24 cellular contexts compared by ENCODE assay signal in the genomic region with DNA sequence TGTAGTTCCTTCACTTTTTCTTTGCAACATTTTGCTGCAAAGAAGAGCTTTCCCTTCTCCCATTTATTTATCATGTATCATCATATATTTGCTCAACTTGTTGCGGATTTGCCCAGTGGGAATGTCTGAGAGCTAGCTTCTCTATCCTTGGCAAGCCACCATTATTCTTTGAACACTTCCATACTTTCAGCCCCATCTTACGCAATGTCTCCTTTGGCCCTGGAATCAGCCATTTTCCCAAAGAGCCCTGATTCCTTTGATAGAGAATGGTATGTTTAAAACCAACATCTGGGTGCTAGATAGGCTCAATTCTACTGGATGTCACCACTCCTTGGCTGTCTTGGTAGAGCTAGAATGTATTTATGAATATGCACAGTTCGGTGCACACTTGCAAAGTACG.
"Had no signal": no experiment of that assay in that cellular context is flagged by ENCODE, and none has a peak within 500 bp of the region (broad histone marks: within the 10 kb centered on the region; RNA-seq: fewer than 3 reads in every experiment).

No MANE protein-coding gene starts in this region.

- H3K4me2 ChIP-seq: hepatocyte had no signal

- H3K36me3 ChIP-seq: thoracic aorta had no signal

- H3K79me2 ChIP-seq: hepatocyte had no signal

- H3K4me1 ChIP-seq: psoas muscle, transverse colon had no signal

- H3K27ac ChIP-seq: esophagus squamous epithelium, hepatocyte, neutrophil, psoas muscle, spleen, stomach, thoracic aorta, transverse colon had no signal

- FAIRE-seq: colon, islet of Langerhans had no signal

- DNase-seq: effector memory CD8-positive, alpha-beta T cell; esophagus squamous epithelium; foreskin melanocyte; head of caudate nucleus; kidney glomerular epithelial cell; mucosa of descending colon; naive thymus-derived CD8-positive, alpha-beta T cell; psoas muscle; retina; spleen; stimulated activated CD4-positive, alpha-beta T cell treated with anti-CD3 and anti-CD28 coated beads, Interleukin-15, amount 100 ng/mL, for 24 hours; stimulated activated CD4-positive, alpha-beta T cell treated with anti-CD3 and anti-CD28 coated beads, Interleukin-1b, Interleukin-23, amount 100 ng/mL, for 48 hours; stimulated activated CD4-positive, alpha-beta T cell treated with anti-CD3 and anti-CD28 coated beads, Interleukin-4, amount 100 ng/mL, for 24 hours; stimulated activated naive B cell treated with anti-CD40 and anti-IgM and Interleukin-4, amounts not matched to agents 10 μg/mL and 1 μg/mL and 100 μg/mL, for 72 hours; stomach; substantia nigra; transverse colon had no signal

- H3K4me3 Mint-ChIP-seq: dendritic cell treated with granulocyte-macrophage colony-stimulating factor and Interleukin-4, amounts not matched to agents 40 ng/mL and 50 ng/mL, for 4 days; effector memory CD8-positive, alpha-beta T cell; naive thymus-derived CD8-positive, alpha-beta T cell; stimulated activated naive B cell treated with anti-CD40 and anti-IgM and Interleukin-4, amounts not matched to agents 10 μg/mL and 1 μg/mL and 100 μg/mL, for 72 hours had no signal

- ATAC-seq: effector memory CD8-positive, alpha-beta T cell; mucosa of descending colon; naive thymus-derived CD8-positive, alpha-beta T cell; psoas muscle; sciatic nerve; stimulated activated naive B cell treated with anti-CD40 and anti-IgM and Interleukin-4, amounts not matched to agents 10 μg/mL and 1 μg/mL and 100 μg/mL, for 72 hours had no signal

- H3K27me3 Mint-ChIP-seq: dendritic cell treated with granulocyte-macrophage colony-stimulating factor and Interleukin-4, amounts not matched to agents 40 ng/mL and 50 ng/mL, for 4 days; effector memory CD8-positive, alpha-beta T cell; naive thymus-derived CD8-positive, alpha-beta T cell; stimulated activated naive B cell treated with anti-CD40 and anti-IgM and Interleukin-4, amounts not matched to agents 10 μg/mL and 1 μg/mL and 100 μg/mL, for 72 hours had no signal

- H3K9me3 ChIP-seq: esophagus squamous epithelium, mucosa of descending colon, neutrophil, spleen, stomach, thoracic aorta, transverse colon had no signal

- H3K27me3 ChIP-seq: esophagus squamous epithelium, hepatocyte, neutrophil, spleen, stomach, transverse colon had no signal

- H3K4me3 ChIP-seq: esophagus squamous epithelium, hepatocyte, mucosa of descending colon, psoas muscle, spleen, stomach, thoracic aorta, transverse colon had no signal

- H3K27ac Mint-ChIP-seq: dendritic cell treated with granulocyte-macrophage colony-stimulating factor and Interleukin-4, amounts not matched to agents 40 ng/mL and 50 ng/mL, for 4 days; stimulated activated naive B cell treated with anti-CD40 and anti-IgM and Interleukin-4, amounts not matched to agents 10 μg/mL and 1 μg/mL and 100 μg/mL, for 72 hours had no signal

- H2AFZ ChIP-seq: hepatocyte had no signal
